25 cellular contexts compared by ENCODE assay signal in the genomic region with DNA sequence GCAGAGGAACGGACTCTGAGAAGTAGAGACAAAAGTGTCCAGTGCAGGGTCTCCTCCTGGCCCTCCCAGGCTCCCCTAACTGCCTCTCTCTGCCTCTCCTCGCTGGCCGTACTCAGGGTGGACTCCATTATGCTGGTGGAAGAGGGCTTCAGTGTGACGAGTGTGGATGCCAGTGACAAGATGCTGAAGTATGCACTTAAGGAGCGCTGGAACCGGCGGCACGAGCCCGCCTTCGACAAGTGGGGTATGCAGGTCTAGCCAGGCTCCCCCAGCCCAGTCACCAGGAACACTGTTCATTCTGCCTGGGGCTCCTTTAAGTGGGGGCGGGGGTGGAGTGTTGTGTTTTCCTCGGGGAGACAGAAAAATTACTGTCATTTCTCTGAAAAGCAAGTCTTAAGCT. TPM values are rescaled to one million over a fixed set of nuclear protein-coding genes. Genes with fewer than 3 reads are reported as not detected.
"Had no signal": no experiment of that assay in that cellular context is flagged by ENCODE, and none has a peak within 500 bp of the region (broad histone marks: within the 10 kb centered on the region; RNA-seq: fewer than 3 reads in every experiment).

No MANE protein-coding gene starts in this region.

- H3K79me2 ChIP-seq: parathyroid adenoma had no signal

- H3K4me3 ChIP-seq: adrenal gland, gastroesophageal sphincter, heart right ventricle, left ventricle myocardium inferior, smooth muscle cell, testis, upper lobe of left lung had no signal

- H2AFZ ChIP-seq: parathyroid adenoma had no signal

- H3K27ac ChIP-seq: adrenal gland, gastroesophageal sphincter, heart right ventricle, left ventricle myocardium inferior, parathyroid adenoma, stomach, testis, upper lobe of left lung had no signal

- H3K4me3 Mint-ChIP-seq: activated CD4-positive, alpha-beta memory T cell treated with anti-CD3 and anti-CD28 coated beads for 36 hours; activated CD4-positive, alpha-beta T cell treated with anti-CD3 and anti-CD28 coated beads for 36 hours; activated naive CD4-positive, alpha-beta T cell treated with anti-CD3 and anti-CD28 coated beads, Interleukin-2, amount 10 ng/mL, durations not matched to agents 7 days and 5 days; stimulated activated effector memory CD8-positive, alpha-beta T cell treated with anti-CD3 and anti-CD28 coated beads, Interleukin-12 subunit alpha, Interleukin-12 subunit beta, amount 100 ng/mL, for 72 hours; T-helper 2 cell treated with Interferon-gamma antibody and Interleukin-4, amounts not matched to agents 5 μg/mL and 100 μg/mL, for 36 hours had no signal

- H3K9me3 Mint-ChIP-seq: activated CD4-positive, alpha-beta memory T cell treated with anti-CD3 and anti-CD28 coated beads for 36 hours; activated naive CD4-positive, alpha-beta T cell treated with anti-CD3 and anti-CD28 coated beads, Interleukin-2, amount 10 ng/mL, durations not matched to agents 7 days and 5 days; activated T-helper 2 cell treated with anti-CD3 and anti-CD28 coated beads, Interferon-gamma antibody, Interleukin-2, Interleukin-4, amounts not matched to agents 10 μg/mL and 5 μg/mL and 100 μg/mL, durations not matched to agents 14 hours and 24 hours and 36 hours; stimulated activated effector memory CD8-positive, alpha-beta T cell treated with anti-CD3 and anti-CD28 coated beads, Interleukin-12 subunit alpha, Interleukin-12 subunit beta, amount 100 ng/mL, for 72 hours; T-helper 2 cell treated with Interferon-gamma antibody and Interleukin-4, amounts not matched to agents 5 μg/mL and 100 μg/mL, for 36 hours had no signal

- H3K27ac Mint-ChIP-seq: activated CD4-positive, alpha-beta memory T cell treated with anti-CD3 and anti-CD28 coated beads for 36 hours; activated CD4-positive, alpha-beta T cell treated with anti-CD3 and anti-CD28 coated beads for 36 hours; activated naive CD4-positive, alpha-beta T cell treated with anti-CD3 and anti-CD28 coated beads, Interleukin-2, amount 10 ng/mL, durations not matched to agents 7 days and 5 days; activated T-helper 2 cell treated with anti-CD3 and anti-CD28 coated beads, Interferon-gamma antibody, Interleukin-2, Interleukin-4, amounts not matched to agents 10 μg/mL and 5 μg/mL and 100 μg/mL, durations not matched to agents 14 hours and 24 hours and 36 hours; stimulated activated effector memory CD8-positive, alpha-beta T cell treated with anti-CD3 and anti-CD28 coated beads, Interleukin-12 subunit alpha, Interleukin-12 subunit beta, amount 100 ng/mL, for 72 hours; T-helper 2 cell treated with Interferon-gamma antibody and Interleukin-4, amounts not matched to agents 5 μg/mL and 100 μg/mL, for 36 hours had no signal

- H3K4me2 ChIP-seq: smooth muscle cell had no signal

- H3K27me3 ChIP-seq: adrenal gland, gastroesophageal sphincter, stomach, testis had no signal

- H3K9me3 ChIP-seq: adrenal gland, gastroesophageal sphincter, heart right ventricle, left ventricle myocardium inferior, stomach, testis, upper lobe of left lung had no signal

- H3K9ac ChIP-seq: parathyroid adenoma had no signal

- H3K27me3 Mint-ChIP-seq: activated CD4-positive, alpha-beta memory T cell treated with anti-CD3 and anti-CD28 coated beads for 36 hours; activated CD4-positive, alpha-beta T cell treated with anti-CD3 and anti-CD28 coated beads for 36 hours had no signal

- DNase-seq: activated CD4-positive, alpha-beta memory T cell treated with anti-CD3 and anti-CD28 coated beads for 36 hours; activated CD4-positive, alpha-beta T cell treated with anti-CD3 and anti-CD28 coated beads for 36 hours; activated naive CD4-positive, alpha-beta T cell treated with anti-CD3 and anti-CD28 coated beads, Interleukin-2, amount 10 ng/mL, durations not matched to agents 7 days and 5 days; activated T-cell treated with anti-CD3 and anti-CD28 coated beads, Interleukin-2, amount 50 U/mL, for 1 hour; adrenal gland; effector CD4-positive, alpha-beta T cell; heart right ventricle; left ventricle myocardium inferior; mammary epithelial cell; midbrain; stimulated activated CD4-positive, alpha-beta T cell treated with anti-CD3 and anti-CD28 coated beads, Interleukin-4, amount 100 ng/mL, for 24 hours; stomach; SW 1271; testis had no signal

RNA-seq across cellular contexts. Expression of a gene that starts 1.5 kb away (rescaled TPM):
- total RNA-seq: activated CD4-positive, alpha-beta memory T cell treated with anti-CD3 and anti-CD28 coated beads for 36 hours; esophagus mucosa; kidney epithelial cell; smooth muscle cell had no signal
- polyA plus RNA-seq: smooth muscle cell had no signal

RNA-seq across cellular contexts. Expression of a gene that starts 46.2 kb away (rescaled TPM):
- total RNA-seq: activated CD4-positive, alpha-beta memory T cell treated with anti-CD3 and anti-CD28 coated beads for 36 hours; activated CD4-positive, alpha-beta T cell treated with anti-CD3 and anti-CD28 coated beads for 36 hours; activated T-helper 2 cell treated with anti-CD3 and anti-CD28 coated beads, Interferon-gamma antibody, Interleukin-2, Interleukin-4, amounts not matched to agents 10 μg/mL and 5 μg/mL and 100 μg/mL, durations not matched to agents 14 hours and 24 hours and 36 hours; astrocyte; cerebellum; esophagus mucosa; gastroesophageal sphincter; heart right ventricle; kidney epithelial cell; left ventricle myocardium inferior; mammary epithelial cell; smooth muscle cell; stomach had no signal
- polyA plus RNA-seq: adrenal gland, mammary epithelial cell, smooth muscle cell, stomach had no signal
